In the genomic region with DNA sequence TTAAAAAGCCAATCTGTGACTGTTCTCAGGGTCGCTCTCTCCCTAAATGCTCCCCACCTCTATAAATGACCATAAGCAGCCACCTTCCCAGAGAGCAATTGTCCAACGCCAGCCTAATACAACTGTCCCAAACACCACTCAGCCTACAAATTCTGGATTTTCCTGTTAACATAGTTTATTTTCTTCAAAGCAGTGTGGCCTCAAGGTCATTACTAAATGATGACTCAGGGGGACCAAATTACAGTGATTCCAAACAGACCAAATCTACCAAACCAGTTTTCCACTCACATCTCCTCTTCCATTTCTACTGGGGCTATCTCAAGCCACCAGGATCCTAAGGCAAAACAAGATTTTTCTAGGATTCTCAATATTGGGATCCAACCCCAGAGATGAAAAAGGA, we compare ENCODE assay signal across 37 cellular contexts. TPM values are rescaled to one million over a fixed set of nuclear protein-coding genes. Genes with fewer than 3 reads are reported as not detected.
DNase-seq lines count a peak whose midpoint lies in the region; ATAC-seq, FAIRE-seq and TF ChIP-seq lines count a peak whose summit lies in the region.
"Had no signal": no experiment of that assay in that cellular context is flagged by ENCODE, and none has a peak within 500 bp of the region (broad histone marks: within the 10 kb centered on the region; RNA-seq: fewer than 3 reads in every experiment).

No MANE protein-coding gene starts in this region.

- ATAC-seq in IMR-90 (ENCODE audit: low read depth) (peak; percentile 95), left lobe of liver (no peak), HG02970 (IDR thresholded peaks at IDR 0.05; ENCODE audit: low FRiP score, unreplicated experiment) (no peak)
- ATAC-seq: activated T-helper 17 cell treated with anti-CD3 and anti-CD28 coated beads, Interleukin-2, amount 50 U/mL, for 72 hours; heart left ventricle; naive thymus-derived CD8-positive, alpha-beta T cell had no signal

- no peak overlapping the region for H3K27ac Mint-ChIP-seq in nephron progenitor cell
- H3K27ac Mint-ChIP-seq: activated T-helper 17 cell treated with anti-CD3 and anti-CD28 coated beads, Interleukin-2, amount 50 U/mL, for 72 hours had no signal

- peak overlapping the region; percentile 24; the same call in 1 of the 2 replicates for H2BK20ac ChIP-seq in IMR-90 (ENCODE audit: low read depth, low read length)

- no peak overlapping the region for H2AK5ac ChIP-seq in IMR-90 (ENCODE audit: low read depth, low read length)

- H3K36me3 ChIP-seq in IMR-90 (ENCODE audit: control insufficient read depth, insufficient read depth, low read length), result peaks cover 51% of the 10 kb centered on the region
- no peaks in the 10 kb centered on the region for H3K36me3 ChIP-seq in mammary epithelial cell (ENCODE audit: insufficient read depth, low read length)
- peaks cover 10 to 13% of the 10 kb centered on the region in 2 experiments for H3K36me3 ChIP-seq in keratinocyte (ENCODE audit: control insufficient read depth in 2 of 2, extremely low read depth in 1 of 2, insufficient read depth in 2 of 2, low read length in 2 of 2)

- H3K14ac ChIP-seq in IMR-90 (replicated peaks; ENCODE audit: low read depth, low read length), result 0 out of 2 replicates have a peak overlapping the region, but pooled peaks have one; percentile 34

- CTCF ChIA-PET in IMR-90 (lab: Yijun Ruan, JAX), result no interaction called here
- CTCF ChIA-PET in mammary epithelial cell (lab: Charles Lee; ENCODE audit: low non-redundant PET), result no interaction called here

- peak; percentile 29 for FAIRE-seq in keratinocyte (lab: Jason Lieb, UNC)
- FAIRE-seq: colon, G401.6, kidney had no signal

- no peak overlapping the region for H4K8ac ChIP-seq in IMR-90 (ENCODE audit: low read depth in 2 of 2, low read length in 2 of 2)

- H4K91ac ChIP-seq in IMR-90 (ENCODE audit: insufficient read depth, low read depth, low read length), result no peak overlapping the region

- H3K9me3 Mint-ChIP-seq in nephron progenitor cell, result no peaks in the 10 kb centered on the region
- H3K9me3 Mint-ChIP-seq: activated T-helper 17 cell treated with anti-CD3 and anti-CD28 coated beads, Interleukin-2, amount 50 U/mL, for 72 hours; naive thymus-derived CD8-positive, alpha-beta T cell had no signal

- BruUV-seq in IMR-90 (replicated peaks; lab: Mats Ljungman, UMichigan) (no TSS peak), mammary epithelial cell (replicated peaks; lab: Mats Ljungman, UMichigan) (no TSS peak)

- 0 out of 3 replicates have a peak overlapping the region, but pooled peaks have one; percentile 15 for H2BK15ac ChIP-seq in IMR-90 (ENCODE audit: low read depth, low read length)

- H3K4me3 Mint-ChIP-seq in nephron progenitor cell, result no peak overlapping the region
- H3K4me3 Mint-ChIP-seq: activated T-helper 17 cell treated with anti-CD3 and anti-CD28 coated beads, Interleukin-2, amount 50 U/mL, for 72 hours; naive thymus-derived CD8-positive, alpha-beta T cell had no signal

- H3K9me1 ChIP-seq in IMR-90 (ENCODE audit: insufficient read depth, low read length) (peaks cover 20% of the 10 kb centered on the region), keratinocyte (ENCODE audit: control insufficient read depth, extremely low read depth, insufficient read depth, low read length) (no peaks in the 10 kb centered on the region)

- H2AK9ac ChIP-seq in IMR-90 (replicated peaks; ENCODE audit: low read depth, low read length, poor library complexity), result no peak overlapping the region

- TF ChIP-seq POLR2A in IMR-90 (IDR thresholded peaks at IDR 0.05; ENCODE audit: low read depth, low read length), result no peak

- peaks cover 30% of the 10 kb centered on the region for H3K36me3 Mint-ChIP-seq in nephron progenitor cell (ENCODE audit: low read depth)

- peak overlapping the region; percentile 22; the same call in 1 of the 2 replicates for H3K4ac ChIP-seq in IMR-90 (ENCODE audit: low read depth, low read length)

- peaks cover 9 to 38% of the 10 kb centered on the region in 2 experiments for H3K79me1 ChIP-seq in IMR-90 (ENCODE audit: low read depth in 1 of 2, low read length in 2 of 2)

- DNase-seq in EH (ENCODE audit: low read depth) (peak; percentile 62), IMR-90 (peak; percentile 58), mammary epithelial cell (peak; percentile 34), keratinocyte (ENCODE audit: low read depth, low spot score) (no peak), left lobe of liver (ENCODE audit: low spot score) (no peak), NCI-H226 (no peak), nephron progenitor cell (no peak)
- DNase-seq: ACHN; activated CD4-positive, alpha-beta T cell treated with anti-CD3 and anti-CD28 coated beads, Interleukin-2, amount 50 U/mL, for 48 hours; activated CD4-positive, CD25-positive, alpha-beta regulatory T cell treated with anti-CD3 and anti-CD28 coated beads, Interleukin-2, amount 50 U/mL, for 72 hours; activated CD8-positive, alpha-beta memory T cell treated with anti-CD3 and anti-CD28 coated beads, Interleukin-2, amount 50 U/mL, for 4 hours; activated naive CD4-positive, alpha-beta T cell treated with anti-CD3 and anti-CD28 coated beads, Interleukin-2, amount 50 U/mL, for 16 hours; amygdala; DMS153; effector CD8-positive, alpha-beta T cell; foreskin melanocyte; heart left ventricle; kidney; naive thymus-derived CD8-positive, alpha-beta T cell; NCI-H1105; NCI-H187 treated with DMSO at 0.1 percent for 48 hours; NCI-H2171; NCI-H510A; occipital lobe; stimulated activated CD4-positive, alpha-beta T cell treated with anti-CD3 and anti-CD28 coated beads, Interleukin-15, amount 100 ng/mL, for 24 hours; stimulated activated CD4-positive, alpha-beta T cell treated with anti-CD3 and anti-CD28 coated beads, Interleukin-4, amount 100 ng/mL, for 4 hours; T-helper 2 cell; transverse colon had no signal

- H3K79me2 ChIP-seq in mammary epithelial cell (ENCODE audit: insufficient read depth, low read length) (peaks cover 17% of the 10 kb centered on the region), keratinocyte (ENCODE audit: control insufficient read depth, insufficient read depth, low read length) (peaks cover 2% of the 10 kb centered on the region)

- H3K9me3 ChIP-seq in IMR-90 (ENCODE audit: control insufficient read depth, insufficient read depth, low read length) (no peaks in the 10 kb centered on the region), mammary epithelial cell (replicated peaks; ENCODE audit: insufficient read depth, low read length) (no peaks in the 10 kb centered on the region), keratinocyte (ENCODE audit: control insufficient read depth, low read depth, low read length) (no peaks in the 10 kb centered on the region)
- H3K9me3 ChIP-seq: BLaER1, heart left ventricle, transverse colon had no signal

- no peak for TF ChIP-seq CTCF in IMR-90 (conservative IDR thresholded peaks at IDR 0.05; ENCODE audit: low read depth, low read length)
- TF ChIP-seq CTCF in mammary epithelial cell (conservative IDR thresholded peaks at IDR 0.05 in 1 of 2, IDR thresholded peaks at IDR 0.05 in 1 of 2; ENCODE audit: extremely low read depth in 1 of 2, insufficient read depth in 1 of 2, low read depth in 1 of 2, low read length in 2 of 2), result no peak
- TF ChIP-seq CTCF in keratinocyte (optimal IDR thresholded peaks at IDR 0.05 in 1 of 3, IDR thresholded peaks at IDR 0.05 in 1 of 3, conservative IDR thresholded peaks at IDR 0.05 in 1 of 3; ENCODE audit: extremely low read depth in 1 of 3, insufficient read depth in 2 of 3, low read length in 3 of 3), result no peak
- no peak for TF ChIP-seq CTCF in nephron progenitor cell (IDR thresholded peaks at IDR 0.05)

- peaks cover 10% of the 10 kb centered on the region for H3K4me1 ChIP-seq in IMR-90 (ENCODE audit: control insufficient read depth, insufficient read depth, low read length)
- peaks cover 8% of the 10 kb centered on the region for H3K4me1 ChIP-seq in mammary epithelial cell (ENCODE audit: insufficient read depth, low read length)
- H3K4me1 ChIP-seq in keratinocyte (ENCODE audit: control insufficient read depth, extremely low read depth, insufficient read depth, low read length), result peaks cover 6% of the 10 kb centered on the region
- H3K4me1 ChIP-seq: BLaER1 had no signal

- no peak overlapping the region for H3K23ac ChIP-seq in IMR-90 (ENCODE audit: low read depth, low read length)

- H3K27ac ChIP-seq in IMR-90 (ENCODE audit: insufficient read depth, low read length) (no peak overlapping the region), mammary epithelial cell (ENCODE audit: insufficient read depth, low read depth, low read length) (no peak overlapping the region), keratinocyte (ENCODE audit: control insufficient read depth, insufficient read depth, low read length) (no peak overlapping the region)
- H3K27ac ChIP-seq: BLaER1, heart left ventricle, transverse colon had no signal

- POLR2A ChIA-PET in IMR-90 (lab: Charles Lee; ENCODE audit: unreplicated experiment), result no interaction called here

- H3K4me1 Mint-ChIP-seq in nephron progenitor cell, result no peaks in the 10 kb centered on the region
- H3K4me1 Mint-ChIP-seq: activated T-helper 17 cell treated with anti-CD3 and anti-CD28 coated beads, Interleukin-2, amount 50 U/mL, for 72 hours had no signal

- H3K56ac ChIP-seq in IMR-90 (ENCODE audit: extremely low read depth, insufficient read depth, low read length), result no peak overlapping the region

- dilution Hi-C loops in IMR-90 (cut with HindIII; ENCODE audit: low sequenced_read_pairs, unreplicated experiment), result no loop called here
- dilution Hi-C loops in mammary epithelial cell (cut with HindIII; ENCODE audit: low sequenced_read_pairs), result loop anchor here (5.0 kb wide), 2 partner anchors 41 to 54 kb away; no protein-coding TSS in a partner anchor
- dilution Hi-C loops in keratinocyte (cut with MboI; ENCODE audit: extremely low pct_ligation_motif_present, low sequenced_read_pairs), result no loop called here

- H2AFZ ChIP-seq in IMR-90 (replicated peaks; ENCODE audit: low read length, poor library complexity) (no peak overlapping the region), mammary epithelial cell (ENCODE audit: low read depth, low read length) (no peak overlapping the region), keratinocyte (ENCODE audit: control insufficient read depth, low read length) (no peak overlapping the region)

- H3K27me3 ChIP-seq in IMR-90 (ENCODE audit: control insufficient read depth, insufficient read depth, low read length) (no peaks in the 10 kb centered on the region), mammary epithelial cell (ENCODE audit: insufficient read depth, low read length) (no peaks in the 10 kb centered on the region), keratinocyte (ENCODE audit: control insufficient read depth, extremely low read depth, insufficient read depth, low read length) (no peaks in the 10 kb centered on the region)
- H3K27me3 ChIP-seq: BLaER1, heart left ventricle, transverse colon had no signal

- H3K27me3 Mint-ChIP-seq in nephron progenitor cell (ENCODE audit: low read depth, poor library complexity), result no peaks in the 10 kb centered on the region
- H3K27me3 Mint-ChIP-seq: activated T-helper 17 cell treated with anti-CD3 and anti-CD28 coated beads, Interleukin-2, amount 50 U/mL, for 72 hours; naive thymus-derived CD8-positive, alpha-beta T cell had no signal

- TF ChIP-seq RAD21 in IMR-90 (IDR thresholded peaks at IDR 0.05; ENCODE audit: low read length), result no peak

- no peak overlapping the region for H2BK5ac ChIP-seq in IMR-90 (ENCODE audit: low read depth, low read length, poor library complexity, severe bottlenecking)

- H3K9ac ChIP-seq in IMR-90 (ENCODE audit: low read depth, low read length) (no peak overlapping the region), mammary epithelial cell (ENCODE audit: insufficient read depth, low read length) (no peak overlapping the region), keratinocyte (ENCODE audit: control insufficient read depth, extremely low read depth, insufficient read depth, low read length) (no peak overlapping the region)
- H3K9ac ChIP-seq: BLaER1 had no signal

- H4K20me1 ChIP-seq in IMR-90 (ENCODE audit: insufficient read depth, low read length), result peaks cover 33% of the 10 kb centered on the region; the same call in 1 of the 2 replicates
- H4K20me1 ChIP-seq in mammary epithelial cell (ENCODE audit: insufficient read depth, low read length), result no peaks in the 10 kb centered on the region
- H4K20me1 ChIP-seq in keratinocyte (ENCODE audit: control insufficient read depth, extremely low read depth, insufficient read depth, low read length), result no peaks in the 10 kb centered on the region

- H3K4me2 ChIP-seq in IMR-90 (ENCODE audit: low read depth, low read length), result no peak overlapping the region; the same call in 1 of the 2 replicates
- H3K4me2 ChIP-seq in mammary epithelial cell (ENCODE audit: insufficient read depth, low read depth, low read length), result no peak overlapping the region
- no peak overlapping the region for H3K4me2 ChIP-seq in keratinocyte (ENCODE audit: control insufficient read depth, extremely low read depth, insufficient read depth, low read depth, low read length)
- H3K4me2 ChIP-seq: BLaER1 had no signal

- H4K5ac ChIP-seq in IMR-90 (ENCODE audit: low read depth, low read length), result no peak overlapping the region

- no peak overlapping the region for H3K4me3 ChIP-seq in IMR-90 (ENCODE audit: insufficient read depth, low read depth, low read length)
- H3K4me3 ChIP-seq in mammary epithelial cell (replicated peaks in 1 of 3; ENCODE audit: insufficient read depth in 1 of 3, low read depth in 2 of 3, low read length in 3 of 3), result no peak overlapping the region
- no peak overlapping the region for H3K4me3 ChIP-seq in keratinocyte (ENCODE audit: control insufficient read depth in 2 of 3, extremely low read depth in 1 of 3, insufficient read depth in 2 of 3, low read depth in 1 of 3, low read length in 3 of 3)
- H3K4me3 ChIP-seq: BLaER1, heart left ventricle, transverse colon had no signal

- WGBS in IMR-90 (ENCODE audit: extremely low coverage in 2 of 2, insufficient read length in 1 of 2), 2 experiments, result no CpG with 5 or more reads among the region's 2 CpGs
- whole genome bisulfite sequencing in mammary epithelial cell (ENCODE audit: low coverage, missing lambda C conversion rate), result 97% methylated on average over 2 of the region's 2 CpGs

- intact Hi-C loops in IMR-90 (cut with micrococcal nuclease), result no loop called here
- intact Hi-C loops in mammary epithelial cell (cut with micrococcal nuclease), result loop anchor here (10.0 kb wide), 1 partner anchor 232 kb away; no protein-coding TSS in a partner anchor

- 0 out of 2 replicates have a peak overlapping the region, but pooled peaks have one; percentile 25 for H2BK120ac ChIP-seq in IMR-90 (ENCODE audit: low read depth, low read length)

- in situ Hi-C loops in IMR-90 (cut with MboI; ENCODE audit: low sequenced_read_pairs), result no loop called here
- in situ Hi-C loops in mammary epithelial cell (cut with MboI; ENCODE audit: low sequenced_read_pairs in 2 of 2), result no loop called here

- H3K18ac ChIP-seq in IMR-90 (ENCODE audit: low read depth, low read length), result 0 out of 2 replicates have a peak overlapping the region, but pooled peaks have one; percentile 11

RNA-seq across cellular contexts. Expression of a gene that starts 22.5 kb away (rescaled TPM):
- total RNA-seq in IMR-90 (2012; rRNA removed) (17.5 and 19.4 TPM in 2 replicates), mammary epithelial cell (10 to 100 TPM; 74.7 to 76.2 TPM), left lobe of liver (49.4 TPM)
- polyA plus RNA-seq in IMR-90 (2012; rRNA removed) (103 and 115 TPM in 2 replicates), mammary epithelial cell (65.8 TPM), keratinocyte (50.7 to 53.5 TPM (median 52.1 TPM) in 3 replicates)
- 63.3 and 67.6 TPM in 2 replicates for polyA plus RNA-seq in IMR-90 (2012; cell fraction: cytosol; rRNA removed)
- 96.3 and 166 TPM in 2 replicates for polyA plus RNA-seq in IMR-90 (2012; cell fraction: nucleus; rRNA removed; ENCODE audit: low replicate concordance)
- polyA minus RNA-seq in mammary epithelial cell (54.1 TPM), keratinocyte (23.5 to 25.3 TPM (median 25.0 TPM) in 3 replicates)
- 24.6 TPM for polyA plus RNA-seq in keratinocyte (2011; ENCODE audit: low read depth)
- polyA plus RNA-seq in keratinocyte (2011; cell fraction: cytosol; rRNA removed), result 23.8 and 24.6 TPM in 2 replicates
- polyA plus RNA-seq in keratinocyte (2011; cell fraction: nucleus; rRNA removed), result 72.3 and 77.8 TPM in 2 replicates
- polyA plus RNA-seq in keratinocyte (2012; ENCODE audit: low replicate concordance), result 31.4 and 37.3 TPM in 2 replicates
- polyA minus RNA-seq in keratinocyte (2011; cell fraction: cytosol; rRNA and poly(A)+ RNA removed), result 32.4 TPM
- polyA minus RNA-seq in keratinocyte (2011; cell fraction: nucleus; rRNA and poly(A)+ RNA removed), result 24.6 and 36.7 TPM in 2 replicates

RNA-seq across cellular contexts. Expression of a gene that starts 33.3 kb away (rescaled TPM):
- total RNA-seq in IMR-90 (2012; rRNA removed) (not detected in 2 replicates), mammary epithelial cell (under 1 TPM; 0.14 to 0.17 TPM), left lobe of liver (0.65 TPM)
- polyA plus RNA-seq in IMR-90 (2012; rRNA removed) (0.06 and 0.07 TPM in 2 replicates), mammary epithelial cell (0.02 TPM), keratinocyte (0.04 to 0.12 TPM in 2 of 3 replicates, not detected in the other)
- polyA plus RNA-seq in IMR-90 (2012; cell fraction: cytosol; rRNA removed), result not detected in 2 replicates
- polyA plus RNA-seq in IMR-90 (2012; cell fraction: nucleus; rRNA removed; ENCODE audit: low replicate concordance), result 0.65 and 0.78 TPM in 2 replicates
- polyA minus RNA-seq in mammary epithelial cell (not detected), keratinocyte (0.06 to 0.20 TPM (median 0.16 TPM) in 3 replicates)
- 0.47 TPM for polyA plus RNA-seq in keratinocyte (2011; ENCODE audit: low read depth)
- polyA plus RNA-seq in keratinocyte (2011; cell fraction: cytosol; rRNA removed), result 0.04 TPM in 1 of 2 replicates, not detected in the other
- polyA plus RNA-seq in keratinocyte (2011; cell fraction: nucleus; rRNA removed), result 0.79 and 0.81 TPM in 2 replicates
- polyA plus RNA-seq in keratinocyte (2012; ENCODE audit: low replicate concordance), result 0.42 TPM in 1 of 2 replicates, not detected in the other
- not detected for polyA minus RNA-seq in keratinocyte (2011; cell fraction: cytosol; rRNA and poly(A)+ RNA removed)
- not detected in 2 replicates for polyA minus RNA-seq in keratinocyte (2011; cell fraction: nucleus; rRNA and poly(A)+ RNA removed)
- total RNA-seq: epithelial cell of proximal tubule, pulmonary artery endothelial cell had no signal

RNA-seq across cellular contexts. Expression of a gene that starts 44.8 kb away (rescaled TPM):
- total RNA-seq in IMR-90 (2012; rRNA removed) (not detected in 2 replicates), mammary epithelial cell (not detected), left lobe of liver (not detected)
- polyA plus RNA-seq in IMR-90 (2012; rRNA removed) (not detected in 2 replicates), mammary epithelial cell (not detected), keratinocyte (not detected in 3 replicates)
- polyA plus RNA-seq in IMR-90 (2012; cell fraction: cytosol; rRNA removed), result not detected in 2 replicates
- not detected in 2 replicates for polyA plus RNA-seq in IMR-90 (2012; cell fraction: nucleus; rRNA removed; ENCODE audit: low replicate concordance)
- polyA minus RNA-seq in mammary epithelial cell (not detected), keratinocyte (not detected in 3 replicates)
- polyA plus RNA-seq in keratinocyte (2011; ENCODE audit: low read depth), result not detected
- polyA plus RNA-seq in keratinocyte (2011; cell fraction: cytosol; rRNA removed), result not detected in 2 replicates
- not detected in 2 replicates for polyA plus RNA-seq in keratinocyte (2011; cell fraction: nucleus; rRNA removed)
- polyA plus RNA-seq in keratinocyte (2012; ENCODE audit: low replicate concordance), result not detected in 2 replicates
- polyA minus RNA-seq in keratinocyte (2011; cell fraction: cytosol; rRNA and poly(A)+ RNA removed), result not detected
- polyA minus RNA-seq in keratinocyte (2011; cell fraction: nucleus; rRNA and poly(A)+ RNA removed), result not detected in 2 replicates
- total RNA-seq: activated T-helper 17 cell treated with anti-CD3 and anti-CD28 coated beads, Interleukin-2, amount 50 U/mL, for 72 hours; epithelial cell of proximal tubule; heart left ventricle; HT-29; kidney; liver; naive thymus-derived CD8-positive, alpha-beta T cell; occipital lobe; pulmonary artery endothelial cell; transverse colon had no signal
- polyA plus RNA-seq: heart left ventricle; liver; naive thymus-derived CD8-positive, alpha-beta T cell had no signal

Comparison
In these comparisons a context has a peak if more than half of its experiments do, and no peak if none do; other contexts are left out.
1. DNase-seq: peak in EH (single experiment), IMR-90 (single experiment) and mammary epithelial cell (single experiment); none in keratinocyte (single experiment), left lobe of liver (single experiment), NCI-H226 (single experiment) and nephron progenitor cell (single experiment).